ENCODE assay signal across 8 cellular contexts in the genomic region with DNA sequence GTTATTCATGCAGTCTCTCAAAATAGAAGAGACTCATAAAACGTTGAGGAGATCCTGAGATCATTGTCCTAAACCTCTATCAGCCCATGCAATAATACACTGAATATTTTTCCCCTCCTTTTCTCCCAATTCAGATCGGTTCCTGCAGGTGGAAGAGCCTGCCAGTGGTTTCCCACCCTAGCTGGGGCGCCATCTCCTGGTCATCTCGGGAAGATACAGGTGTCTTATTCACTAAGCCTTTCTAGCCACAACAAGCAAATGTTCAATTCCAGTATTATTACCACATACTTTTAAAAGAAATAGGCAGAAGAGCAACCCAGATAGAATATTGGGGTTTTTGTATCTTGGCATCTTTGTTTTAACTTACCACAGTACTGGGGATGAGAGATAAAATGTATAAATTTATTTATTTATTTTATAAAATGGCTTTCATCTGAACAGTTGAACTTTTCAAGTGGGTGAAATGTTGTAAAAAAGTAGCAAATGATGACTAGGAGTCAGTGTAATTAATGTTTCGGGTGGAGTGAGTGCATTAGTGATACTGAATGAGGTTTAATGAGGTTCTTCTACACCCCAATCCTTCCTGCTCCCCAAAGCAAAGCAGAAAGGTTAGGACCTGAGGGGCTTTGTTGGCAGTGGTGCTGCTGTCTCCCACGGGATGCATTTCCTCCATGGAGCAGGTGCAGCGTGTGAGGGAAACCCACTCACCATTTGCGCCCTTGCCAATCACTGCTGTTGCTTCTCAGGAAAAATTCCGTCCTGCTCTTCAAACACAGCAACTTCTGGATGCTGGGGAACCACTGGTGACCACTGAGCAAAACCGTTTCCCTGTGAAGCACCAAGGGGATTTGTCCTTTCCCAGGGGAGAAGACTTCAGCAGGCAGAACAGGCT.
A peak's percentile ranks its signal among the peaks of the same experiment; 100 is the strongest.
DNase-seq lines count a peak whose midpoint lies in the region; ATAC-seq and TF ChIP-seq lines count a peak whose summit lies in the region.

No MANE protein-coding gene starts in this region.

- WGBS in lower leg skin, 2 donors, result 27 to 31% methylated on average over 10 of the region's 10 CpGs

- no peak for ATAC-seq in GM18907 (IDR thresholded peaks at IDR 0.05; ENCODE audit: unreplicated experiment)

- peak; percentile 87 for TF ChIP-seq CTCF in HFF-Myc (IDR thresholded peaks at IDR 0.05; ENCODE audit: low read depth, low read length, missing control alignments)
- TF ChIP-seq CTCF in lower leg skin (IDR thresholded peaks at IDR 0.05), result peak in 1 of 3 donors; percentile 30

- H3K4me3 ChIP-seq in HFF-Myc (replicated peaks; ENCODE audit: low read depth, low read length), result no peak overlapping the region
- H3K4me3 ChIP-seq in lower leg skin (ENCODE audit: low read depth, poor library complexity, severe bottlenecking), result no peak overlapping the region

- no peak for TF ChIP-seq POLR2A in lower leg skin (IDR thresholded peaks at IDR 0.05)

- intact Hi-C loops in lower leg skin (cut with DNase I; ENCODE audit: low total_unique reads), result no loop called here

- DNase-seq in DMS 273 treated with DMSO at 0.1 percent for 48 hours (lab: John Stamatoyannopoulos, UW) (peak; percentile 5), HFF-Myc (ENCODE audit: extremely low read depth, low read depth) (peak; percentile 39), NCI-H345 (lab: John Stamatoyannopoulos, UW) (peak; percentile 45), cerebellum (ENCODE audit: low spot score) (peak; percentile 78), lower leg skin (ENCODE audit: low spot score in 2 of 2) (peak; percentile 29 to 86)
- DNase-seq in activated CD4-positive, alpha-beta T cell treated with anti-CD3 and anti-CD28 coated beads for 1 hour, result peak; percentile 38
- DNase-seq in stimulated activated CD8-positive, alpha-beta memory T cell treated with anti-CD3 and anti-CD28 coated beads, Interleukin-15, amount 100 ng/mL, for 1 hour (ENCODE audit: low read depth), result peak; percentile 39

Comparison
In these comparisons a context has a peak if more than half of its experiments do, and no peak if none do; other contexts are left out.
1. DNase-seq: peak in every context shown above with its lines; median percentile 78 in cerebellum; 58 in lower leg skin; 45 in NCI-H345; 39 in HFF-Myc; 39 in stimulated activated CD8-positive, alpha-beta memory T cell treated with anti-CD3 and anti-CD28 coated beads, Interleukin-15, amount 100 ng/mL, for 1 hour; 38 in activated CD4-positive, alpha-beta T cell treated with anti-CD3 and anti-CD28 coated beads for 1 hour; 5 in DMS 273 treated with DMSO at 0.1 percent for 48 hours.